ENCODE assay signal across 30 cellular contexts in genomic region chr1:39533442-39533841, GRCh38. TPM values are rescaled to one million over a fixed set of nuclear protein-coding genes. Genes with fewer than 3 reads are reported as not detected.
"Had no signal": no experiment of that assay in that cellular context is flagged by ENCODE, and none has a peak within 500 bp of the region (broad histone marks: within the 10 kb centered on the region; RNA-seq: fewer than 3 reads in every experiment).

No MANE protein-coding gene starts in this region.

- H3K27me3 Mint-ChIP-seq: dendritic cell treated with granulocyte-macrophage colony-stimulating factor and Interleukin-4, amounts not matched to agents 40 ng/mL and 50 ng/mL, for 4 days; effector memory CD8-positive, alpha-beta T cell had no signal

- DNase-seq: colonic mucosa; cortex of kidney; dermis blood vessel endothelial cell; dorsolateral prefrontal cortex; effector CD4-positive, alpha-beta T cell; effector CD8-positive, alpha-beta T cell; effector memory CD4-positive, alpha-beta T cell; effector memory CD8-positive, alpha-beta T cell; endodermal cell; erythroblast; esophagus squamous epithelium; foreskin fibroblast; foreskin keratinocyte; foreskin melanocyte; gastrocnemius medialis; glutamatergic neuron; heart left ventricle; heart right ventricle had no signal

- H3K4me3 Mint-ChIP-seq: dendritic cell treated with granulocyte-macrophage colony-stimulating factor and Interleukin-4, amounts not matched to agents 40 ng/mL and 50 ng/mL, for 4 days; effector memory CD8-positive, alpha-beta T cell; endodermal cell had no signal

- H3K9me3 Mint-ChIP-seq: dendritic cell treated with granulocyte-macrophage colony-stimulating factor and Interleukin-4, amounts not matched to agents 40 ng/mL and 50 ng/mL, for 4 days; effector memory CD8-positive, alpha-beta T cell; endodermal cell had no signal

- H3K4me3 ChIP-seq: colonic mucosa, coronary artery, dorsolateral prefrontal cortex, esophagus muscularis mucosa, esophagus squamous epithelium, gastrocnemius medialis, gastroesophageal sphincter, heart left ventricle, heart right ventricle had no signal

- H3K27ac Mint-ChIP-seq: dendritic cell treated with granulocyte-macrophage colony-stimulating factor and Interleukin-4, amounts not matched to agents 40 ng/mL and 50 ng/mL, for 4 days; effector memory CD8-positive, alpha-beta T cell; endodermal cell had no signal

- ATAC-seq: effector memory CD8-positive, alpha-beta T cell; esophagus mucosa; foreskin keratinocyte; gastrocnemius medialis; gastroesophageal sphincter; heart left ventricle; heart right ventricle had no signal

- H3K36me3 ChIP-seq: colonic mucosa had no signal

- H3K4me1 Mint-ChIP-seq: endodermal cell had no signal

- H3K9me3 ChIP-seq: colonic mucosa, esophagus muscularis mucosa, esophagus squamous epithelium, gastrocnemius medialis, gastroesophageal sphincter, heart left ventricle, heart right ventricle had no signal

- H3K4me1 ChIP-seq: colonic mucosa, esophagus muscularis mucosa, esophagus squamous epithelium, gastrocnemius medialis, gastroesophageal sphincter, heart right ventricle had no signal

- H3K27me3 ChIP-seq: colonic mucosa, dorsolateral prefrontal cortex, esophagus muscularis mucosa, esophagus squamous epithelium, foreskin keratinocyte, gastrocnemius medialis, gastroesophageal sphincter, heart left ventricle, heart right ventricle had no signal

- FAIRE-seq: colon, endometrium, endothelial cell of umbilical vein, frontal cortex had no signal

- H3K27ac ChIP-seq: colonic mucosa, coronary artery, dorsolateral prefrontal cortex, epithelial cell of prostate, esophagus muscularis mucosa, esophagus squamous epithelium, foreskin keratinocyte, gastrocnemius medialis, gastroesophageal sphincter, heart left ventricle, heart right ventricle had no signal

RNA-seq across cellular contexts. Expression of gene BMP8A, which starts 42.0 kb away (rescaled TPM):
- total RNA-seq: epithelial cell of proximal tubule, esophagus mucosa, foreskin keratinocyte had no signal
- polyA plus RNA-seq: esophagus, foreskin keratinocyte had no signal
